ENCODE assay signal across 24 cellular contexts in the genomic region with DNA sequence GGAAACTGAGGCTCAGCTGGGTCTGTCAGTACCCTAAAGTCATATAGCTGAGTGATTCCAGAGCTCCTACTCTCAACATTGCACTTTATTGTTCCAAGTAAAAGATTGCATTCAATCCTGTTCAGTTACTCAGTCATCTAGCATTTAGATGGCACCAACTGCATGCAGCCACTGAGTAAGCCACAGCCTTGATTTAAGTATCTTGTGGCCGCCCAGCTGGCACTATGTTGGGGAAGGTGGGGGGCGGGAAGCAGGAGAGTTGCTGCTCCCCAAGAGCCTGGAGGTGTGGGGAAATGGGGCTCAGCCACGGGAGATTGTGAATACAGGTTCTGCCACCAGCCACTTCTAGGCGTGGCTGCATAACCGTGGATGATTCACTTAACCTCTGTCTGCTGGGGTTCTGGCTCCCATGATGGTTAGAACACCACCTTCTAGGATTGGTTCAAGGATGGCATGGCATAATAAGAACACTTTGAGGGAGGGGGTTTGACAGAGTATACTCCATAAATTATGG.
"Had no signal": no experiment of that assay in that cellular context is flagged by ENCODE, and none has a peak within 500 bp of the region (broad histone marks: within the 10 kb centered on the region; RNA-seq: fewer than 3 reads in every experiment).

No MANE protein-coding gene starts in this region.

- H3K4me1 ChIP-seq: parathyroid adenoma had no signal

- H3K9ac ChIP-seq: parathyroid adenoma had no signal

- H2AFZ ChIP-seq: parathyroid adenoma had no signal

- H3K79me2 ChIP-seq: parathyroid adenoma had no signal

- H3K36me3 ChIP-seq: gastrocnemius medialis, left lung, tibial nerve, WERI-Rb-1 had no signal

- H3K4me3 Mint-ChIP-seq: activated CD4-positive, alpha-beta memory T cell treated with anti-CD3 and anti-CD28 coated beads for 36 hours; activated CD4-positive, alpha-beta T cell treated with anti-CD3 and anti-CD28 coated beads for 36 hours; activated naive CD8-positive, alpha-beta T cell treated with anti-CD3 and anti-CD28 coated beads, Interleukin-2, amount 10 ng/mL, durations not matched to agents 7 days and 5 days had no signal

- H3K27ac ChIP-seq: epithelial cell of prostate, gastrocnemius medialis, left lung, parathyroid adenoma, WERI-Rb-1 had no signal

- H3K9me3 ChIP-seq: gastrocnemius medialis, left lung, tibial nerve had no signal

- DNase-seq: activated CD4-positive, alpha-beta memory T cell treated with anti-CD3 and anti-CD28 coated beads for 36 hours; activated CD4-positive, alpha-beta T cell treated with anti-CD3 and anti-CD28 coated beads for 36 hours; activated naive CD4-positive, alpha-beta T cell treated with Interleukin-2 at 50 U/mL for 16 hours; activated naive CD8-positive, alpha-beta T cell treated with anti-CD3 and anti-CD28 coated beads, Interleukin-2, amount 10 ng/mL, durations not matched to agents 7 days and 5 days; amygdala; dermis blood vessel endothelial cell; effector memory CD4-positive, alpha-beta T cell; gastrocnemius medialis; head of caudate nucleus; mammary epithelial cell; naive thymus-derived CD8-positive, alpha-beta T cell; retina; stimulated activated CD4-positive, alpha-beta T cell treated with anti-CD3 and anti-CD28 coated beads, Interleukin-12 subunit alpha, Interleukin-12 subunit beta, amount 100 ng/mL, for 4 hours; stimulated activated CD4-positive, alpha-beta T cell treated with anti-CD3 and anti-CD28 coated beads, Interleukin-2, amount 100 ng/mL, for 24 hours; stimulated activated naive CD4-positive, alpha-beta T cell treated with Interleukin-2 at 50 U/mL for 16 hours; substantia nigra; SW 1271; WERI-Rb-1 had no signal

- ATAC-seq: activated CD4-positive, alpha-beta T cell treated with anti-CD3 and anti-CD28 coated beads for 36 hours; gastrocnemius medialis; left lung; naive thymus-derived CD8-positive, alpha-beta T cell had no signal

- H3K9me3 Mint-ChIP-seq: activated CD4-positive, alpha-beta memory T cell treated with anti-CD3 and anti-CD28 coated beads for 36 hours; activated naive CD8-positive, alpha-beta T cell treated with anti-CD3 and anti-CD28 coated beads, Interleukin-2, amount 10 ng/mL, durations not matched to agents 7 days and 5 days had no signal

- H3K27ac Mint-ChIP-seq: activated CD4-positive, alpha-beta memory T cell treated with anti-CD3 and anti-CD28 coated beads for 36 hours; activated CD4-positive, alpha-beta T cell treated with anti-CD3 and anti-CD28 coated beads for 36 hours had no signal

- H3K27me3 Mint-ChIP-seq: activated CD4-positive, alpha-beta memory T cell treated with anti-CD3 and anti-CD28 coated beads for 36 hours; activated CD4-positive, alpha-beta T cell treated with anti-CD3 and anti-CD28 coated beads for 36 hours; activated naive CD8-positive, alpha-beta T cell treated with anti-CD3 and anti-CD28 coated beads, Interleukin-2, amount 10 ng/mL, durations not matched to agents 7 days and 5 days; naive thymus-derived CD8-positive, alpha-beta T cell had no signal

- H3K4me3 ChIP-seq: gastrocnemius medialis, left lung, tibial nerve had no signal

- H3K36me3 Mint-ChIP-seq: activated CD4-positive, alpha-beta memory T cell treated with anti-CD3 and anti-CD28 coated beads for 36 hours had no signal

- FAIRE-seq: keratinocyte, urothelium cell line had no signal

- H3K27me3 ChIP-seq: gastrocnemius medialis, left lung, tibial nerve had no signal
